13 cellular contexts compared by ENCODE assay signal in the genomic region with DNA sequence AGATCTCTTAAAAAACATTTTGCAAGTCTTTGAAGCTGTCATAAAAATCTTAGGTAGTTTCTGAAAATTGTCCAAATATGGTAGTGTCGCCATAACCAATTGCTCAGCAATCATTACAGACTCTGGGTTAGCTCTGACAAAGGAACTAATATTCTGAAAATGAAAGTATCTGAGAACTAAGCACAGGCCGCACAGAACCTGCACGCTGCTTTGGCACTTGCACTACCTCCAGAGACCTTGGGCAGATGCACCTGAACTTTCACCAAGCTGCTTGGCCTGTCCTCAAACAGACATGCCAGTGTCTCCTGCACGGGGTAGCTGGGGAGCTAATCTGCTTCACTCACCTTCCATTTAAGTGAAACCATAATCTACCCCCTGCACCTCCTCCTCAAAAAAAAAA.
DNase-seq lines count a peak whose midpoint lies in the region; ATAC-seq and TF ChIP-seq lines count a peak whose summit lies in the region.
"Had no signal": no experiment of that assay in that cellular context is flagged by ENCODE, and none has a peak within 500 bp of the region (broad histone marks: within the 10 kb centered on the region; RNA-seq: fewer than 3 reads in every experiment).

No MANE protein-coding gene starts in this region.

- peaks cover 2% of the 10 kb centered on the region for H3K36me3 Mint-ChIP-seq in activated CD8-positive, alpha-beta memory T cell treated with anti-CD3 and anti-CD28 coated beads, Interleukin-2, amount 10 ng/mL, durations not matched to agents 7 days and 5 days
- peaks cover 6% of the 10 kb centered on the region for H3K36me3 Mint-ChIP-seq in activated T-helper 17 cell treated with anti-CD3 and anti-CD28 coated beads, Interleukin-2, amount 50 U/mL, for 72 hours (ENCODE audit: low read depth)
- H3K36me3 Mint-ChIP-seq: type B pancreatic cell had no signal

- H3K4me3 ChIP-seq in stomach = no peak overlapping the region
- H3K4me3 ChIP-seq in tibial nerve = no peak overlapping the region
- H3K4me3 ChIP-seq: A549, sigmoid colon had no signal

- ATAC-seq in activated CD8-positive, alpha-beta memory T cell treated with anti-CD3 and anti-CD28 coated beads, Interleukin-2, amount 10 ng/mL, durations not matched to agents 7 days and 5 days = peak; percentile 81
- ATAC-seq in HG03095 (IDR thresholded peaks at IDR 0.05; ENCODE audit: unreplicated experiment) = peak; percentile 43
- peak; percentile 39 for ATAC-seq in activated T-helper 17 cell treated with anti-CD3 and anti-CD28 coated beads, Interleukin-2, amount 50 U/mL, for 72 hours (replicated peaks)
- ATAC-seq: A549 had no signal

- H3K4me3 Mint-ChIP-seq in activated CD8-positive, alpha-beta memory T cell treated with anti-CD3 and anti-CD28 coated beads, Interleukin-2, amount 10 ng/mL, durations not matched to agents 7 days and 5 days = peak overlapping the region; percentile 38
- H3K4me3 Mint-ChIP-seq in activated T-helper 17 cell treated with anti-CD3 and anti-CD28 coated beads, Interleukin-2, amount 50 U/mL, for 72 hours = peak overlapping the region; percentile 74
- H3K4me3 Mint-ChIP-seq: nephron, type B pancreatic cell had no signal

- H3K4me1 ChIP-seq in stomach (peaks cover 6 to 25% (median 17%) of the 10 kb centered on the region in 4 donors), tibial nerve (peaks cover 0 to 19% (median 9%) of the 10 kb centered on the region in 4 donors)
- H3K4me1 ChIP-seq: A549 had no signal

- H3K4me1 Mint-ChIP-seq in activated CD8-positive, alpha-beta memory T cell treated with anti-CD3 and anti-CD28 coated beads, Interleukin-2, amount 10 ng/mL, durations not matched to agents 7 days and 5 days = peaks cover 72% of the 10 kb centered on the region
- peaks cover 66% of the 10 kb centered on the region for H3K4me1 Mint-ChIP-seq in activated T-helper 17 cell treated with anti-CD3 and anti-CD28 coated beads, Interleukin-2, amount 50 U/mL, for 72 hours

- no peaks in the 10 kb centered on the region for H3K27me3 ChIP-seq in stomach
- no peaks in the 10 kb centered on the region for H3K27me3 ChIP-seq in tibial nerve

- WGBS in stomach, 5 donors = 78 to 86% (median 84%) methylated on average over 4 of the region's 4 CpGs
- WGBS in tibial nerve, 2 donors = 88 to 95% methylated on average over 4 of the region's 4 CpGs

- CTCF ChIA-PET in activated CD8-positive, alpha-beta memory T cell treated with anti-CD3 and anti-CD28 coated beads, Interleukin-2, amount 10 ng/mL, durations not matched to agents 7 days and 5 days (lab: Charles Lee) = interaction anchor here (1.2 to 2.8 kb wide), 5 partner anchors 9 to 318 kb away, joined by 3 to 9 read pairs (median 4); no protein-coding TSS in a partner anchor

- TF ChIP-seq POLR2A in stomach (IDR thresholded peaks at IDR 0.05) = no peak
- no peak for TF ChIP-seq POLR2A in tibial nerve (IDR thresholded peaks at IDR 0.05)

- H3K36me3 ChIP-seq in stomach (no peaks in the 10 kb centered on the region), tibial nerve (no peaks in the 10 kb centered on the region)
- H3K36me3 ChIP-seq: sigmoid colon had no signal

- TF ChIP-seq CTCF in stomach (IDR thresholded peaks at IDR 0.05) = no peak
- TF ChIP-seq CTCF in tibial nerve (IDR thresholded peaks at IDR 0.05) = no peak

- peaks cover 21% of the 10 kb centered on the region for H3K27me3 Mint-ChIP-seq in activated CD8-positive, alpha-beta memory T cell treated with anti-CD3 and anti-CD28 coated beads, Interleukin-2, amount 10 ng/mL, durations not matched to agents 7 days and 5 days
- H3K27me3 Mint-ChIP-seq in activated T-helper 17 cell treated with anti-CD3 and anti-CD28 coated beads, Interleukin-2, amount 50 U/mL, for 72 hours = no peaks in the 10 kb centered on the region

- TF ChIP-seq EP300 in stomach (IDR thresholded peaks at IDR 0.05) (no peak), tibial nerve (IDR thresholded peaks at IDR 0.05) (no peak)

- no peaks in the 10 kb centered on the region for H3K9me3 ChIP-seq in stomach
- H3K9me3 ChIP-seq in tibial nerve = no peaks in the 10 kb centered on the region
- H3K9me3 ChIP-seq: A549, sigmoid colon had no signal

- DNase-seq in activated CD8-positive, alpha-beta memory T cell treated with anti-CD3 and anti-CD28 coated beads, Interleukin-2, amount 10 ng/mL, durations not matched to agents 7 days and 5 days = peak; percentile 65
- no peak for DNase-seq in activated CD8-positive, alpha-beta memory T cell treated with anti-CD3 and anti-CD28 coated beads, Interleukin-2, amount 50 U/mL, for 4 hours
- peak; percentile 36 for DNase-seq in stimulated activated CD4-positive, alpha-beta T cell treated with anti-CD3 and anti-CD28 coated beads, Interleukin-4, amount 100 ng/mL, for 24 hours
- DNase-seq in stomach = no peak
- no peak for DNase-seq in foreskin melanocyte
- no peak for DNase-seq in tibial nerve (ENCODE audit: low spot score in 2 of 2)
- DNase-seq: effector CD4-positive, alpha-beta T cell; sigmoid colon had no signal

- no peaks in the 10 kb centered on the region for H3K9me3 Mint-ChIP-seq in activated CD8-positive, alpha-beta memory T cell treated with anti-CD3 and anti-CD28 coated beads, Interleukin-2, amount 10 ng/mL, durations not matched to agents 7 days and 5 days (ENCODE audit: low read depth)
- H3K9me3 Mint-ChIP-seq in activated T-helper 17 cell treated with anti-CD3 and anti-CD28 coated beads, Interleukin-2, amount 50 U/mL, for 72 hours = peaks cover 8% of the 10 kb centered on the region

- no peak overlapping the region for H3K27ac ChIP-seq in stomach
- no peak overlapping the region for H3K27ac ChIP-seq in tibial nerve
- H3K27ac ChIP-seq: A549, sigmoid colon had no signal

- peak overlapping the region; percentile 69 for H3K27ac Mint-ChIP-seq in activated CD8-positive, alpha-beta memory T cell treated with anti-CD3 and anti-CD28 coated beads, Interleukin-2, amount 10 ng/mL, durations not matched to agents 7 days and 5 days
- H3K27ac Mint-ChIP-seq in activated T-helper 17 cell treated with anti-CD3 and anti-CD28 coated beads, Interleukin-2, amount 50 U/mL, for 72 hours = peak overlapping the region; percentile 89
- H3K27ac Mint-ChIP-seq: nephron, type B pancreatic cell had no signal

- intact Hi-C loops in stomach (cut with DNase I; ENCODE audit: low total_unique reads) = no loop called here

Comparison
In these comparisons a context has a peak if more than half of its experiments do, and no peak if none do; other contexts are left out.
1. DNase-seq: peak in activated CD8-positive, alpha-beta memory T cell treated with anti-CD3 and anti-CD28 coated beads, Interleukin-2, amount 10 ng/mL, durations not matched to agents 7 days and 5 days (single experiment) and stimulated activated CD4-positive, alpha-beta T cell treated with anti-CD3 and anti-CD28 coated beads, Interleukin-4, amount 100 ng/mL, for 24 hours (single experiment); none in activated CD8-positive, alpha-beta memory T cell treated with anti-CD3 and anti-CD28 coated beads, Interleukin-2, amount 50 U/mL, for 4 hours (single experiment), stomach (single experiment), foreskin melanocyte (single experiment) and tibial nerve (0 of 2).
2. Peak in every context shown above with its lines, with median percentiles within 50 percentile points of each other: ATAC-seq.